ENCODE assay signal across 8 cellular contexts in the genomic region with DNA sequence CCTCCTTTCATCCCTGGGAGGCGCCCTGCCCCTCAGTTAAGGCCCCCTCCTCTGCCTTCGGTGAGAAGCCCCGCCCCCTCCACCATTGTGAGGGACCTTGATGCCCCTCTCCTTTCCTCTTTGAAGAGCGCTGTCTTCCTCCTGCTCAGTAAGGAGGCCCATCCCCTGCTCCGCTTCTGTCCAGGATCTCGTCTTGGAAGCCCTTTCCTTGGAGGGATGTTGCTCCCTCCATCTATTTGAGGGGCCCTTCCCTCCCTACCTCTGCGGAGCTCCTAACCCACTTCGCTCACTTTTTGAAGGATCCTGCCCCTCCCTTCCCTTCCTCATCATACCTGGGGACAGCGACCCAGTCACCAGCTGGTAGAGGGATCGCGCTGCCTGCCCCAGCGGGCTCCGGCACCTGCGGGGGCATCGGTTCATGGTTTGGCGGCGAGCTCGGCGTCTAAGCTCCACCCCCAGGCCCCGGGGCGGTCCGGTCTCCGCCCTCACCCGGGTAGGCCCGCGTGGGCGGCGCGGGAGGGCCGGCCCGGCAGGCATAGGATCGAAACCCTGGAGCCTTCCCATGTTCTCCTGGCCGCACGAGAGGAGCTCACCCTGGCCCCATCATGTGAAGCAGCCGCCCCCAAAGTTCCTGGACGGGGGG. TPM values are rescaled to one million over a fixed set of nuclear protein-coding genes. Genes with fewer than 3 reads are reported as not detected.
A peak's percentile ranks its signal among the peaks of the same experiment; 100 is the strongest.
DNase-seq lines count a peak whose midpoint lies in the region; ATAC-seq and TF ChIP-seq lines count a peak whose summit lies in the region.

No MANE protein-coding gene starts in this region.

- H3K27ac ChIP-seq in muscle layer of duodenum (ENCODE audit: low read length): no peak overlapping the region
- no peak overlapping the region for H3K27ac ChIP-seq in thymus (ENCODE audit: low read depth)

- H3K27me3 ChIP-seq in muscle layer of duodenum (ENCODE audit: low read depth, low read length) (no peaks in the 10 kb centered on the region), thymus (ENCODE audit: control insufficient read depth, insufficient read depth) (peaks cover 3% of the 10 kb centered on the region)

- peak overlapping the region; percentile 60 for H3K4me3 ChIP-seq in Jurkat, Clone E6-1 (ENCODE audit: low read length)
- H3K4me3 ChIP-seq in epithelial cell of proximal tubule (ENCODE audit: low read depth, low read length): peak overlapping the region; percentile 52
- H3K4me3 ChIP-seq in muscle layer of duodenum (ENCODE audit: low read depth in 1 of 2, low read length in 2 of 2): peak overlapping the region; percentile 16 to 53
- H3K4me3 ChIP-seq in thymus (ENCODE audit: low read length): peak overlapping the region; percentile 46

- no peaks in the 10 kb centered on the region for H3K9me3 ChIP-seq in muscle layer of duodenum (ENCODE audit: control insufficient read depth in 1 of 2, low read length in 2 of 2)
- H3K9me3 ChIP-seq in thymus (ENCODE audit: control insufficient read depth): no peaks in the 10 kb centered on the region

- no peak for ATAC-seq in GM18517 (IDR thresholded peaks at IDR 0.05; ENCODE audit: unreplicated experiment)

- WGBS in thymus: 14% methylated on average over 36 of the region's 36 CpGs

- no peaks in the 10 kb centered on the region for H3K36me3 ChIP-seq in muscle layer of duodenum (ENCODE audit: control insufficient read depth in 1 of 2, insufficient read depth in 2 of 2, low read length in 2 of 2)
- no peaks in the 10 kb centered on the region for H3K36me3 ChIP-seq in thymus (ENCODE audit: control insufficient read depth, insufficient read depth)

- peaks cover 0 to 21% of the 10 kb centered on the region in 2 donors for H3K4me1 ChIP-seq in muscle layer of duodenum (ENCODE audit: control insufficient read depth in 1 of 2, insufficient read depth in 2 of 2, low read length in 2 of 2)
- peaks cover 34% of the 10 kb centered on the region for H3K4me1 ChIP-seq in thymus (ENCODE audit: control insufficient read depth, insufficient read depth, low read length)

- peak; percentile 26 for DNase-seq in D341Med (ENCODE audit: low spot score)
- DNase-seq in Jurkat, Clone E6-1 (ENCODE audit: low read depth, low spot score): no peak
- DNase-seq in activated CD8-positive, alpha-beta memory T cell treated with anti-CD3 and anti-CD28 coated beads, Interleukin-2, amount 50 U/mL, for 48 hours: peak; percentile 84
- no peak for DNase-seq in epithelial cell of proximal tubule (ENCODE audit: low read depth)
- no peak for DNase-seq in GDM1 (lab: John Stamatoyannopoulos, UW)

- TF ChIP-seq CTCF in epithelial cell of proximal tubule (conservative IDR thresholded peaks at IDR 0.05; ENCODE audit: low read depth, low read length): no peak

RNA-seq across cellular contexts. Expression of a gene that starts 4.1 kb away (rescaled TPM):
- polyA plus RNA-seq in Jurkat, Clone E6-1 (2012; ENCODE audit: insufficient read depth, insufficient read length): 9.8 TPM
- 0.14 and 2.9 TPM in 2 replicates for total RNA-seq in epithelial cell of proximal tubule
- polyA plus RNA-seq in thymus: 1.3 TPM

RNA-seq across cellular contexts. Expression of a gene that starts 21.3 kb away (rescaled TPM):
- polyA plus RNA-seq in Jurkat, Clone E6-1 (2012; ENCODE audit: insufficient read depth, insufficient read length): 34.2 TPM
- 39.8 and 48.4 TPM in 2 replicates for total RNA-seq in epithelial cell of proximal tubule
- polyA plus RNA-seq in thymus: 154 TPM

RNA-seq across cellular contexts. Expression of a gene that starts 56.3 kb away (rescaled TPM):
- 238 TPM for polyA plus RNA-seq in Jurkat, Clone E6-1 (2012; ENCODE audit: insufficient read depth, insufficient read length)
- total RNA-seq in epithelial cell of proximal tubule: 118 and 159 TPM in 2 replicates
- 30.6 TPM for polyA plus RNA-seq in thymus

Comparison
In these comparisons a context has a peak if more than half of its experiments do, and no peak if none do; other contexts are left out.
1. DNase-seq: peak in D341Med (single experiment) and activated CD8-positive, alpha-beta memory T cell treated with anti-CD3 and anti-CD28 coated beads, Interleukin-2, amount 50 U/mL, for 48 hours (single experiment); none in Jurkat, Clone E6-1 (single experiment), epithelial cell of proximal tubule (single experiment) and GDM1 (single experiment).
2. Peak in every context shown above with its lines, with median percentiles within 50 percentile points of each other: H3K4me3 ChIP-seq.